Comparison of ENCODE assay signal across 22 cellular contexts in genomic region chr9:130482463-130482862, GRCh38. TPM values are rescaled to one million over a fixed set of nuclear protein-coding genes. Genes with fewer than 3 reads are reported as not detected.
"Had no signal": no experiment of that assay in that cellular context is flagged by ENCODE, and none has a peak within 500 bp of the region (broad histone marks: within the 10 kb centered on the region; RNA-seq: fewer than 3 reads in every experiment).

No MANE protein-coding gene starts in this region.

- H3K27me3 ChIP-seq: esophagus squamous epithelium, gastrocnemius medialis, upper lobe of right lung had no signal

- DNase-seq: activated CD4-positive, alpha-beta memory T cell treated with anti-CD3 and anti-CD28 coated beads for 36 hours; activated CD4-positive, alpha-beta T cell treated with anti-CD3 and anti-CD28 coated beads for 48 hours; activated effector memory CD4-positive, alpha-beta T cell treated with anti-CD3 and anti-CD28 coated beads, Interleukin-2, amount 50 U/mL, for 16 hours; activated naive CD4-positive, alpha-beta T cell treated with anti-CD3 and anti-CD28 coated beads, Interleukin-2, amount 10 ng/mL, durations not matched to agents 7 days and 5 days; activated T-cell treated with anti-CD3 and anti-CD28 coated beads, Interleukin-2, amount 50 U/mL, for 72 hours; aorta; brain microvascular endothelial cell; cerebellar nuclear complex; cortex of kidney; endodermal cell; esophagus squamous epithelium; gastrocnemius medialis; head of caudate nucleus; hypothalamus; left ventricle myocardium inferior; mammary epithelial cell; spleen; stimulated activated CD4-positive, alpha-beta T cell treated with anti-CD3 and anti-CD28 coated beads, Interleukin-4, amount 100 ng/mL, for 24 hours; stimulated activated naive CD8-positive, alpha-beta T cell treated with anti-CD3 and anti-CD28 coated beads, Interleukin-15, Interleukin-2, amounts not matched to agents 100 U/mL and 50 U/mL, for 24 hours; T1000; upper lobe of right lung had no signal

- H3K9me3 ChIP-seq: esophagus squamous epithelium, gastrocnemius medialis, left ventricle myocardium inferior, spleen, upper lobe of right lung had no signal

- H3K27ac ChIP-seq: brain microvascular endothelial cell, esophagus squamous epithelium, gastrocnemius medialis, left ventricle myocardium inferior, spleen, upper lobe of right lung had no signal

- H3K36me3 ChIP-seq: brain microvascular endothelial cell, upper lobe of right lung had no signal

- H3K4me3 ChIP-seq: esophagus squamous epithelium, gastrocnemius medialis, left ventricle myocardium inferior, spleen, upper lobe of right lung had no signal

- H3K4me1 ChIP-seq: esophagus squamous epithelium, gastrocnemius medialis, left ventricle myocardium inferior, spleen, upper lobe of right lung had no signal

RNA-seq across cellular contexts. Expression of gene ASS1, which starts 37.7 kb away (rescaled TPM):
- total RNA-seq: natural killer cell treated with Interleukin-12 subunit alpha and Interleukin-12 subunit beta and Interleukin-15 and Interleukin-18, amount 100 ng/mL, for 72 hours had no signal
